Comparison of ENCODE assay signal across 9 cellular contexts in genomic region chr2:108575132-108575966, GRCh38. TPM values are rescaled to one million over a fixed set of nuclear protein-coding genes. Genes with fewer than 3 reads are reported as not detected.
DNase-seq lines count a peak whose midpoint lies in the region; ATAC-seq and TF ChIP-seq lines count a peak whose summit lies in the region.
"Had no signal": no experiment of that assay in that cellular context is flagged by ENCODE, and none has a peak within 500 bp of the region (broad histone marks: within the 10 kb centered on the region; RNA-seq: fewer than 3 reads in every experiment).

No MANE protein-coding gene starts in this region.

- H3K27me3 ChIP-seq in RWPE2 (ENCODE audit: insufficient read depth, poor library complexity, severe bottlenecking) = no peaks in the 10 kb centered on the region

- H3K27ac Mint-ChIP-seq in naive B cell = peak overlapping the region in 3 of 6 donors; percentile 3 to 92 (median 65)

- no peak for TF ChIP-seq CTCF in RWPE2 (IDR thresholded peaks at IDR 0.05; ENCODE audit: poor library complexity, severe bottlenecking)

- H3K36me3 Mint-ChIP-seq in naive B cell = no peaks in the 10 kb centered on the region

- H3K27me3 Mint-ChIP-seq in naive B cell = no peaks in the 10 kb centered on the region

- H3K4me1 Mint-ChIP-seq in naive B cell = peaks cover 28 to 36% (median 32%) of the 10 kb centered on the region in 3 donors

- no peak overlapping the region for H3K4me3 ChIP-seq in RWPE2 (ENCODE audit: severe bottlenecking)

- H3K9me3 Mint-ChIP-seq in naive B cell = no peaks in the 10 kb centered on the region
- H3K9me3 Mint-ChIP-seq: neural crest cell had no signal

- H3K4me3 Mint-ChIP-seq in naive B cell = peak overlapping the region in 1 of 8 donors; percentile 54
- H3K4me3 Mint-ChIP-seq: neural crest cell had no signal

- ATAC-seq in GM18867 (IDR thresholded peaks at IDR 0.05; ENCODE audit: unreplicated experiment) (peak; percentile 92), HG02642 (IDR thresholded peaks at IDR 0.05; ENCODE audit: poor library complexity, unreplicated experiment) (peak; percentile 92), RWPE2 (ENCODE audit: low read depth) (peak; percentile 38), naive B cell (ENCODE audit: low read depth in 2 of 2) (peak; percentile 27 to 35)

- peak overlapping the region; percentile 35 for H3K27ac ChIP-seq in RWPE2 (ENCODE audit: poor library complexity, severe bottlenecking)

- H3K4me1 ChIP-seq in RWPE2 (ENCODE audit: insufficient read depth, poor library complexity, severe bottlenecking) = peaks cover 40% of the 10 kb centered on the region

- peaks cover 8% of the 10 kb centered on the region; the same call in 1 of the 2 replicates for H3K36me3 ChIP-seq in RWPE2 (ENCODE audit: low read depth)

- DNase-seq in RWPE2 (ENCODE audit: low spot score) (no peak), naive B cell (no peak), NCI-H82 (lab: John Stamatoyannopoulos, UW) (no peak), Kasumi-1 (lab: John Stamatoyannopoulos, UW) (no peak), SK-N-DZ (ENCODE audit: low spot score) (no peak), NCI-H345 treated with DMSO at 0.1 percent for 48 hours (lab: John Stamatoyannopoulos, UW; ENCODE audit: unreplicated experiment) (no peak)

- no peaks in the 10 kb centered on the region for H3K9me3 ChIP-seq in RWPE2 (ENCODE audit: severe bottlenecking)

RNA-seq across cellular contexts. Expression of gene LIMS1, which starts 41.1 kb away (rescaled TPM):
- polyA plus RNA-seq in naive B cell (ENCODE audit: low read depth in 6 of 6) = 10 to 100 TPM; 24.9 to 47.8 (median 33.2) TPM
- 16.6 and 26.5 TPM in 2 replicates for polyA plus RNA-seq in SK-N-DZ (2014; cell fraction: cytosol; rRNA removed)
- polyA plus RNA-seq in SK-N-DZ (2014; cell fraction: nucleus; rRNA removed) = 2.9 and 3.7 TPM in 2 replicates

Comparison
In these comparisons a context has a peak if more than half of its experiments do, and no peak if none do; other contexts are left out.
1. ATAC-seq: peak in every context shown above with its lines; median percentile 92 in GM18867; 92 in HG02642; 38 in RWPE2; 31 in naive B cell.